19 cellular contexts compared by ENCODE assay signal in genomic region chr14:64838656-64839055, GRCh38. TPM values are rescaled to one million over a fixed set of nuclear protein-coding genes. Genes with fewer than 3 reads are reported as not detected.
DNase-seq lines count a peak whose midpoint lies in the region; ATAC-seq and TF ChIP-seq lines count a peak whose summit lies in the region.
"Had no signal": no experiment of that assay in that cellular context is flagged by ENCODE, and none has a peak within 500 bp of the region (broad histone marks: within the 10 kb centered on the region; RNA-seq: fewer than 3 reads in every experiment).

No MANE protein-coding gene starts in this region.

- H4K20me1 ChIP-seq in PC-3 (ENCODE audit: low read length) = no peaks in the 10 kb centered on the region
- H4K20me1 ChIP-seq: BLaER1 treated with 17β-estradiol and CSF1 and Interleukin-3, amounts not matched to agents 10 nM and 100 nM had no signal

- H3K36me3 ChIP-seq in PC-3 (ENCODE audit: low read depth, low read length) (no peaks in the 10 kb centered on the region), gastrocnemius medialis (no peaks in the 10 kb centered on the region)
- H3K36me3 ChIP-seq: BLaER1 treated with 17β-estradiol and CSF1 and Interleukin-3, amounts not matched to agents 10 nM and 100 nM had no signal

- H3K79me2 ChIP-seq in PC-3 (ENCODE audit: low read length) = no peaks in the 10 kb centered on the region

- CTCF ChIA-PET in PC-3 (lab: Charles Lee) = no interaction called here

- in situ Hi-C loops in gastrocnemius medialis (cut with MboI; ENCODE audit: low sequenced_read_pairs in 4 of 4) (no loop called here), GM13976 (cut with MboI; ENCODE audit: low sequenced_read_pairs, unreplicated experiment) (no loop called here)

- H3K9me3 ChIP-seq in PC-3 (ENCODE audit: low read length) (no peaks in the 10 kb centered on the region), gastrocnemius medialis (no peaks in the 10 kb centered on the region)
- H3K9me3 ChIP-seq: BLaER1 treated with 17β-estradiol and CSF1 and Interleukin-3, amounts not matched to agents 10 nM and 100 nM had no signal

- intact Hi-C loops in PC-3 (cut with micrococcal nuclease) (loop anchor here (1.0 kb wide), 1 partner anchor 20 kb away; no protein-coding TSS in a partner anchor), gastrocnemius medialis (cut with DNase I; ENCODE audit: low total_unique reads) (no loop called here)

- no peak overlapping the region for H3K4me3 ChIP-seq in PC-3 (ENCODE audit: low read length)
- no peak overlapping the region for H3K4me3 ChIP-seq in epithelial cell of esophagus (ENCODE audit: low read length)
- H3K4me3 ChIP-seq in gastrocnemius medialis = no peak overlapping the region
- H3K4me3 ChIP-seq: BLaER1 treated with 17β-estradiol and CSF1 and Interleukin-3, amounts not matched to agents 10 nM and 100 nM had no signal

- H3F3A ChIP-seq in PC-3 (ENCODE audit: low read length, unreplicated experiment) = no peaks in the 10 kb centered on the region

- DNase-seq in NCI-H146 (lab: John Stamatoyannopoulos, UW) = peak; percentile 28
- no peak for DNase-seq in NCI-H146 treated with DMSO at 0.1 percent for 48 hours (lab: John Stamatoyannopoulos, UW; ENCODE audit: unreplicated experiment)
- peak; percentile 92 for DNase-seq in PC-3
- DNase-seq in epithelial cell of esophagus (ENCODE audit: low read depth) = peak; percentile 85
- no peak for DNase-seq in gastrocnemius medialis
- DNase-seq in GM13976 (ENCODE audit: low spot score) = no peak
- no peak for DNase-seq in NCI-H2081 treated with DMSO at 0.1 percent for 48 hours (lab: John Stamatoyannopoulos, UW)
- DNase-seq: DMS79 treated with DMSO at 0.1 percent for 48 hours, Karpas-422, MV-4-11, NCI-H1417 treated with DMSO at 0.1 percent for 48 hours, NCI-H2107, NCI-H345, NCI-H82, SIG-M5, T-helper 2 cell had no signal

- peak overlapping the region; percentile 13; the same call in 1 of the 2 replicates for H2AFZ ChIP-seq in PC-3 (ENCODE audit: low read length)

- H3K27ac ChIP-seq in PC-3 (ENCODE audit: low read length) (peak overlapping the region; percentile 29), gastrocnemius medialis (peak overlapping the region; percentile 87 to 99 (median 95))
- H3K27ac ChIP-seq: 22Rv1; BLaER1 treated with 17β-estradiol and CSF1 and Interleukin-3, amounts not matched to agents 10 nM and 100 nM had no signal

- POLR2A ChIA-PET in PC-3 (lab: Charles Lee; ENCODE audit: unreplicated experiment) = interaction anchor here (0.7 kb wide), 1 partner anchor 11 kb away, joined by 4 read pairs; no protein-coding TSS in a partner anchor

- BruUV-seq in PC-3 (replicated peaks; lab: Mats Ljungman, UMichigan) = no TSS peak

- H3K27me3 ChIP-seq in PC-3 (ENCODE audit: low read length) = peaks cover 6% of the 10 kb centered on the region
- no peaks in the 10 kb centered on the region for H3K27me3 ChIP-seq in gastrocnemius medialis
- H3K27me3 ChIP-seq: BLaER1 treated with 17β-estradiol and CSF1 and Interleukin-3, amounts not matched to agents 10 nM and 100 nM had no signal

- no peak overlapping the region for H3K9ac ChIP-seq in PC-3 (ENCODE audit: low read length)
- H3K9ac ChIP-seq: BLaER1 treated with 17β-estradiol and CSF1 and Interleukin-3, amounts not matched to agents 10 nM and 100 nM had no signal

- peaks cover 25% of the 10 kb centered on the region for H3K4me1 ChIP-seq in PC-3 (ENCODE audit: insufficient read depth, low read length)
- H3K4me1 ChIP-seq in gastrocnemius medialis = peaks cover 83 to 90% of the 10 kb centered on the region in 2 donors
- H3K4me1 ChIP-seq: BLaER1 treated with 17β-estradiol and CSF1 and Interleukin-3, amounts not matched to agents 10 nM and 100 nM had no signal

- peak overlapping the region; percentile 42 for H3K4me2 ChIP-seq in PC-3 (ENCODE audit: low read length)
- H3K4me2 ChIP-seq: BLaER1 treated with 17β-estradiol and CSF1 and Interleukin-3, amounts not matched to agents 10 nM and 100 nM had no signal

- peak; percentile 74 for ATAC-seq in PC-3
- ATAC-seq in gastrocnemius medialis = no peak
- ATAC-seq in HG03025 (IDR thresholded peaks at IDR 0.05; ENCODE audit: low FRiP score, unreplicated experiment) = no peak

- no peaks in the 10 kb centered on the region for H3K9me2 ChIP-seq in PC-3 (replicated peaks; ENCODE audit: low read length)

- TF ChIP-seq CTCF in PC-3 (conservative IDR thresholded peaks at IDR 0.05; ENCODE audit: low read depth, low read length) = no peak
- TF ChIP-seq CTCF in epithelial cell of esophagus (IDR thresholded peaks at IDR 0.05; ENCODE audit: insufficient read depth, low read depth, low read length, missing control alignments) = no peak
- no peak for TF ChIP-seq CTCF in gastrocnemius medialis (IDR thresholded peaks at IDR 0.05 in 4 of 5, conservative IDR thresholded peaks at IDR 0.05 in 1 of 5)
- TF ChIP-seq CTCF in GM13976 (IDR thresholded peaks at IDR 0.05; ENCODE audit: borderline replicate concordance, control extremely low read depth, extremely low read depth, insufficient read depth, missing control alignments) = no peak

- TF ChIP-seq POLR2A in gastrocnemius medialis (IDR thresholded peaks at IDR 0.05) = no peak

RNA-seq across cellular contexts. Expression of gene SPTB, which starts 41.1 kb away (rescaled TPM):
- total RNA-seq in PC-3 (2014; rRNA removed) (2.3 and 3.6 TPM in 2 replicates), gastrocnemius medialis (100 to 1,000 TPM; 123 to 554 (median 266) TPM)

Comparison
In these comparisons a context has a peak if more than half of its experiments do, and no peak if none do; other contexts are left out.
1. DNase-seq: peak in NCI-H146 (single experiment), PC-3 (single experiment) and epithelial cell of esophagus (single experiment); none in NCI-H146 treated with DMSO at 0.1 percent for 48 hours (single experiment), gastrocnemius medialis (0 of 2), GM13976 (single experiment) and NCI-H2081 treated with DMSO at 0.1 percent for 48 hours (single experiment).
2. RNA of gene SPTB, which starts 41.1 kb away (total RNA-seq): 123 to 554 TPM in gastrocnemius medialis; 2.3 to 3.6 TPM in PC-3; every median in the first group is over 10 times any median in the second.